Comparison of ENCODE assay signal across 14 cellular contexts in genomic region chr14:38124496-38124895, GRCh38.
"Had no signal": no experiment of that assay in that cellular context is flagged by ENCODE, and none has a peak within 500 bp of the region (broad histone marks: within the 10 kb centered on the region; RNA-seq: fewer than 3 reads in every experiment).

No MANE protein-coding gene starts in this region.

- H3K4me3 Mint-ChIP-seq: activated CD4-positive, alpha-beta T cell treated with anti-CD3 and anti-CD28 coated beads for 36 hours; activated CD8-positive, alpha-beta T cell treated with anti-CD3 and anti-CD28 coated beads for 36 hours; activated naive CD8-positive, alpha-beta T cell treated with anti-CD3 and anti-CD28 coated beads, Interleukin-2, amount 50 U/mL, for 24 hours; stimulated activated naive CD8-positive, alpha-beta T cell treated with anti-CD3 and anti-CD28 coated beads, Interleukin-15, amount 100 ng/mL, for 72 hours; T-helper 2 cell treated with Interferon-gamma antibody and Interleukin-4, amounts not matched to agents 5 μg/mL and 100 μg/mL, for 36 hours had no signal

- H3K9me3 ChIP-seq: esophagus muscularis mucosa, mucosa of descending colon, ovary, testis had no signal

- H3K27ac ChIP-seq: esophagus muscularis mucosa, ovary, testis, WERI-Rb-1 had no signal

- H3K27ac Mint-ChIP-seq: activated CD4-positive, alpha-beta T cell treated with anti-CD3 and anti-CD28 coated beads for 36 hours; activated CD8-positive, alpha-beta T cell treated with anti-CD3 and anti-CD28 coated beads for 36 hours; activated naive CD8-positive, alpha-beta T cell treated with anti-CD3 and anti-CD28 coated beads, Interleukin-2, amount 50 U/mL, for 24 hours; T-helper 2 cell treated with Interferon-gamma antibody and Interleukin-4, amounts not matched to agents 5 μg/mL and 100 μg/mL, for 36 hours had no signal

- H3K9me3 Mint-ChIP-seq: activated CD8-positive, alpha-beta T cell treated with anti-CD3 and anti-CD28 coated beads for 36 hours; activated naive CD8-positive, alpha-beta T cell treated with anti-CD3 and anti-CD28 coated beads, Interleukin-2, amount 50 U/mL, for 24 hours; stimulated activated naive CD8-positive, alpha-beta T cell treated with anti-CD3 and anti-CD28 coated beads, Interleukin-15, amount 100 ng/mL, for 72 hours; T-helper 2 cell treated with Interferon-gamma antibody and Interleukin-4, amounts not matched to agents 5 μg/mL and 100 μg/mL, for 36 hours had no signal

- DNase-seq: activated CD4-positive, alpha-beta T cell treated with anti-CD3 and anti-CD28 coated beads for 36 hours; activated CD8-positive, alpha-beta memory T cell treated with anti-CD3 and anti-CD28 coated beads, Interleukin-2, amount 50 U/mL, for 4 hours; activated CD8-positive, alpha-beta T cell treated with anti-CD3 and anti-CD28 coated beads for 36 hours; activated naive CD8-positive, alpha-beta T cell treated with anti-CD3 and anti-CD28 coated beads, Interleukin-2, amount 50 U/mL, for 24 hours; mucosa of descending colon; ovary; stimulated activated CD4-positive, alpha-beta T cell treated with anti-CD3 and anti-CD28 coated beads, Interleukin-15, amount 100 ng/mL, for 24 hours; stimulated activated CD4-positive, alpha-beta T cell treated with anti-CD3 and anti-CD28 coated beads, Interleukin-4, amount 100 ng/mL, for 24 hours; stimulated activated naive CD8-positive, alpha-beta T cell treated with anti-CD3 and anti-CD28 coated beads, Interleukin-15, amount 100 ng/mL, for 72 hours; testis; WERI-Rb-1 had no signal

- ATAC-seq: activated CD4-positive, alpha-beta T cell treated with anti-CD3 and anti-CD28 coated beads for 36 hours; activated CD8-positive, alpha-beta T cell treated with anti-CD3 and anti-CD28 coated beads for 36 hours; activated naive CD8-positive, alpha-beta T cell treated with anti-CD3 and anti-CD28 coated beads, Interleukin-2, amount 50 U/mL, for 24 hours; mucosa of descending colon; stimulated activated naive CD8-positive, alpha-beta T cell treated with anti-CD3 and anti-CD28 coated beads, Interleukin-15, amount 100 ng/mL, for 72 hours had no signal

- H3K27me3 ChIP-seq: esophagus muscularis mucosa, ovary, testis had no signal

- H3K4me1 ChIP-seq: esophagus muscularis mucosa, testis had no signal

- H3K27me3 Mint-ChIP-seq: activated CD4-positive, alpha-beta T cell treated with anti-CD3 and anti-CD28 coated beads for 36 hours; activated CD8-positive, alpha-beta T cell treated with anti-CD3 and anti-CD28 coated beads for 36 hours; activated naive CD8-positive, alpha-beta T cell treated with anti-CD3 and anti-CD28 coated beads, Interleukin-2, amount 50 U/mL, for 24 hours; stimulated activated naive CD8-positive, alpha-beta T cell treated with anti-CD3 and anti-CD28 coated beads, Interleukin-15, amount 100 ng/mL, for 72 hours had no signal

- H3K4me3 ChIP-seq: esophagus muscularis mucosa, lung, mucosa of descending colon, ovary, testis had no signal

- H3K36me3 ChIP-seq: esophagus muscularis mucosa, ovary, WERI-Rb-1 had no signal
